ENCODE assay signal across 8 cellular contexts in the genomic region with DNA sequence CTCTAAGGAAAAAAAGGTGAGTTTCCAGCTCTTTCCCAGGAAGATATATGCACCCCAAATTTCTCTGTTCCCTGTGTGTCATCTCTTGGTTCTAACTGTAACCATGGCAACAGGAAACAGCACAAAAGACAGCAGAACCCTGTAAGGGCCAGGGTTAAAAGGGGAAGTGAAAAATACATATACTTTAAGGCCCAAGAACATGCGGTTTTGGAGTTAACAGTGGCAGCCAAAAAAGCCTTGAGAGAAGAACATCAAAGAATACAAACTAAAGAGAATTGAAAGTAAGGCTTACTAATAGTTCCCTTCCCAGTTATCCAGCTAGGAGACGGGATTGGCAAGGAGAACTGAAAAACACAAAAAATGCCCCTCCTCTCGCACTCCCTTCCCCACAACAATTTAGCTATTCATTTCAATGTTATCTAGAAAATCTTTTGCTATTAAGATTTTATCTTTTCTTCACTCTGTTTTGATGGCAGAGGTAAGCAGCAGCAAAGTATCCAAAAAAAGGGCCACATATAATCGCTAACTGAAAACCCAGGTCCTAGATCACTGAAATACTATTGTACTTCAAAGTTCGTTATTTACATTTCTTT. TPM values are rescaled to one million over a fixed set of nuclear protein-coding genes. Genes with fewer than 3 reads are reported as not detected.
DNase-seq lines count a peak whose midpoint lies in the region; ATAC-seq and TF ChIP-seq lines count a peak whose summit lies in the region.

No MANE protein-coding gene starts in this region.

- peaks cover 10% of the 10 kb centered on the region for H3K36me3 Mint-ChIP-seq in natural killer cell treated with Interleukin-12 subunit alpha and Interleukin-12 subunit beta and Interleukin-15 and Interleukin-18, amount 100 ng/mL, for 72 hours

- TF ChIP-seq CTCF in AG04450 (IDR thresholded peaks at IDR 0.05; ENCODE audit: low read depth, low read length) = no peak
- no peak for TF ChIP-seq CTCF in dorsolateral prefrontal cortex (IDR thresholded peaks at IDR 0.05 in 54 of 56, conservative IDR thresholded peaks at IDR 0.05 in 2 of 56; ENCODE audit: low read depth in 1 of 56, partially characterized antibody in 56 of 56)

- ATAC-seq in GM18508 (IDR thresholded peaks at IDR 0.05; ENCODE audit: insufficient read depth, unreplicated experiment) (peak; percentile 60), HG02973 (IDR thresholded peaks at IDR 0.05; ENCODE audit: unreplicated experiment) (peak; percentile 64)
- no peak for ATAC-seq in natural killer cell treated with Interleukin-12 subunit alpha and Interleukin-12 subunit beta and Interleukin-15 and Interleukin-18, amount 100 ng/mL, for 72 hours

- H3K27ac Mint-ChIP-seq in natural killer cell treated with Interleukin-12 subunit alpha and Interleukin-12 subunit beta and Interleukin-15 and Interleukin-18, amount 100 ng/mL, for 72 hours = peak overlapping the region; percentile 90 to 91

- H3K9me3 ChIP-seq in AG04450 (ENCODE audit: control insufficient read depth, insufficient read depth, low read length) = no peaks in the 10 kb centered on the region; the same call in 1 of the 2 replicates

- intact Hi-C loops in dorsolateral prefrontal cortex (cut with DNase I) = loop anchor here (2.0 to 10.0 kb wide), 4 partner anchors 62 to 484 kb away; partner anchors contain the start of gene NXPH3 (in 1 of the 2)

- H3K4me3 Mint-ChIP-seq in natural killer cell treated with Interleukin-12 subunit alpha and Interleukin-12 subunit beta and Interleukin-15 and Interleukin-18, amount 100 ng/mL, for 72 hours = peak overlapping the region; percentile 87

- H3K27me3 ChIP-seq in AG04450 (ENCODE audit: control insufficient read depth, insufficient read depth, low read length) (no peaks in the 10 kb centered on the region), dorsolateral prefrontal cortex (no peaks in the 10 kb centered on the region)

- H3K27ac ChIP-seq in AG04450 (ENCODE audit: low read depth, low read length) (no peak overlapping the region), dorsolateral prefrontal cortex (peak overlapping the region in 48 of 59 donors; percentile 44 to 100 (median 99))

- POLR2A ChIA-PET in AG04450 (lab: Yijun Ruan, JAX) = no interaction called here

- no peaks in the 10 kb centered on the region for H3K9me3 Mint-ChIP-seq in natural killer cell treated with Interleukin-12 subunit alpha and Interleukin-12 subunit beta and Interleukin-15 and Interleukin-18, amount 100 ng/mL, for 72 hours

- H3K4me1 Mint-ChIP-seq in natural killer cell treated with Interleukin-12 subunit alpha and Interleukin-12 subunit beta and Interleukin-15 and Interleukin-18, amount 100 ng/mL, for 72 hours (ENCODE audit: low read depth in 2 of 2) = peaks cover 39 to 43% of the 10 kb centered on the region in 2 donors

- CTCF ChIA-PET in AG04450 (lab: Charles Lee) = interaction anchor here (0.6 to 1.5 kb wide), 3 partner anchors 79 to 340 kb away, joined by 3 to 8 read pairs (median 4); no protein-coding TSS in a partner anchor

- peak overlapping the region; percentile 78 for H3K4me3 ChIP-seq in AG04450 (ENCODE audit: low read depth, low read length)
- H3K4me3 ChIP-seq in dorsolateral prefrontal cortex = peak overlapping the region; percentile 48 to 94 (median 75)

- H3K27me3 Mint-ChIP-seq in natural killer cell treated with Interleukin-12 subunit alpha and Interleukin-12 subunit beta and Interleukin-15 and Interleukin-18, amount 100 ng/mL, for 72 hours = no peaks in the 10 kb centered on the region

- DNase-seq in AG04450 (ENCODE audit: low read depth, low spot score) (no peak), RKO (ENCODE audit: low spot score) (peak; percentile 83), dorsolateral prefrontal cortex (no peak), NCI-H82 treated with DMSO at 0.1 percent for 48 hours (lab: John Stamatoyannopoulos, UW; ENCODE audit: unreplicated experiment) (no peak), NCI-H1048 (lab: John Stamatoyannopoulos, UW) (no peak)
- DNase-seq in natural killer cell treated with Interleukin-12 subunit alpha and Interleukin-12 subunit beta and Interleukin-15 and Interleukin-18, amount 100 ng/mL, for 72 hours (ENCODE audit: low spot score) = no peak

RNA-seq across cellular contexts. Expression of gene SPOP, which starts 1.5 kb away (rescaled TPM):
- 51.6 and 52.1 TPM in 2 replicates for polyA plus RNA-seq in AG04450 (2011; rRNA removed)
- 77.0 and 81.1 TPM in 2 replicates for polyA minus RNA-seq in AG04450 (2011; rRNA and poly(A)+ RNA removed)
- 100 to 1,000 TPM in 77 of 120 experiments, 10 to 100 TPM in 43; 75.2 to 140 (median 105) TPM for total RNA-seq in dorsolateral prefrontal cortex
- total RNA-seq in natural killer cell treated with Interleukin-12 subunit alpha and Interleukin-12 subunit beta and Interleukin-15 and Interleukin-18, amount 100 ng/mL, for 72 hours = 10 to 100 TPM; 59.3 to 87.7 TPM

RNA-seq across cellular contexts. Expression of gene SLC35B1, which starts 31.4 kb away (rescaled TPM):
- polyA plus RNA-seq in AG04450 (2011; rRNA removed) = 99.1 and 109 TPM in 2 replicates
- 64.2 and 77.9 TPM in 2 replicates for polyA minus RNA-seq in AG04450 (2011; rRNA and poly(A)+ RNA removed)
- 10 to 100 TPM; 30.7 to 59.0 (median 43.7) TPM for total RNA-seq in dorsolateral prefrontal cortex
- 100 to 1,000 TPM in 1 of 2 donors, 10 to 100 TPM in 1; 90.9 to 115 TPM for total RNA-seq in natural killer cell treated with Interleukin-12 subunit alpha and Interleukin-12 subunit beta and Interleukin-15 and Interleukin-18, amount 100 ng/mL, for 72 hours

Comparison
In these comparisons a context has a peak if more than half of its experiments do, and no peak if none do; other contexts are left out.
1. ATAC-seq: peak in GM18508 (single experiment) and HG02973 (single experiment); none in natural killer cell treated with Interleukin-12 subunit alpha and Interleukin-12 subunit beta and Interleukin-15 and Interleukin-18, amount 100 ng/mL, for 72 hours (0 of 2).